Comparison of ENCODE assay signal across 15 cellular contexts in genomic region chr4:5870701-5871100, GRCh38. TPM values are rescaled to one million over a fixed set of nuclear protein-coding genes. Genes with fewer than 3 reads are reported as not detected.
"Had no signal": no experiment of that assay in that cellular context is flagged by ENCODE, and none has a peak within 500 bp of the region (broad histone marks: within the 10 kb centered on the region; RNA-seq: fewer than 3 reads in every experiment).

No MANE protein-coding gene starts in this region.

- DNase-seq: activated naive CD4-positive, alpha-beta T cell treated with anti-CD3 and anti-CD28 coated beads, Interleukin-2, amount 10 ng/mL, durations not matched to agents 7 days and 5 days; activated T-cell treated with anti-CD3 and anti-CD28 coated beads, Interleukin-2, amount 50 U/mL, for 1 hour; erythroblast; left colon; mammary epithelial cell; naive thymus-derived CD4-positive, alpha-beta T cell; stimulated activated CD4-positive, alpha-beta T cell treated with anti-CD3 and anti-CD28 coated beads, Interleukin-4, amount 100 ng/mL, for 1 hour; stimulated activated naive CD4-positive, alpha-beta T cell treated with Interleukin-2 at 50 U/mL for 16 hours; transverse colon had no signal

- H2AFZ ChIP-seq: parathyroid adenoma had no signal

- H3K9ac ChIP-seq: parathyroid adenoma had no signal

- H3K4me1 ChIP-seq: ascending aorta, gastroesophageal sphincter, parathyroid adenoma, transverse colon, vagina had no signal

- H3K27ac Mint-ChIP-seq: activated naive CD4-positive, alpha-beta T cell treated with anti-CD3 and anti-CD28 coated beads, Interleukin-2, amount 10 ng/mL, durations not matched to agents 7 days and 5 days; activated T-helper 2 cell treated with anti-CD3 and anti-CD28 coated beads, Interferon-gamma antibody, Interleukin-2, Interleukin-4, amounts not matched to agents 10 μg/mL and 5 μg/mL and 100 μg/mL, durations not matched to agents 14 hours and 24 hours and 36 hours; naive thymus-derived CD4-positive, alpha-beta T cell had no signal

- H3K36me3 Mint-ChIP-seq: activated naive CD4-positive, alpha-beta T cell treated with anti-CD3 and anti-CD28 coated beads, Interleukin-2, amount 10 ng/mL, durations not matched to agents 7 days and 5 days had no signal

- H3K4me3 Mint-ChIP-seq: activated naive CD4-positive, alpha-beta T cell treated with anti-CD3 and anti-CD28 coated beads, Interleukin-2, amount 10 ng/mL, durations not matched to agents 7 days and 5 days; naive thymus-derived CD4-positive, alpha-beta T cell had no signal

- H3K79me2 ChIP-seq: parathyroid adenoma had no signal

- ATAC-seq: gastroesophageal sphincter; left colon; naive thymus-derived CD4-positive, alpha-beta T cell had no signal

- H3K4me3 ChIP-seq: ascending aorta, gastroesophageal sphincter, transverse colon, vagina had no signal

- H3K27ac ChIP-seq: ascending aorta, gastroesophageal sphincter, parathyroid adenoma, transverse colon had no signal

- H3K9me3 Mint-ChIP-seq: activated T-helper 2 cell treated with anti-CD3 and anti-CD28 coated beads, Interferon-gamma antibody, Interleukin-2, Interleukin-4, amounts not matched to agents 10 μg/mL and 5 μg/mL and 100 μg/mL, durations not matched to agents 14 hours and 24 hours and 36 hours had no signal

- H3K27me3 ChIP-seq: ascending aorta, transverse colon, vagina had no signal

RNA-seq across cellular contexts. Expression of gene CRMP1, which starts 22.2 kb away (rescaled TPM):
- total RNA-seq: bronchial epithelial cell had no signal
- polyA plus RNA-seq: naive thymus-derived CD4-positive, alpha-beta T cell had no signal
